2 cellular contexts compared by ENCODE assay signal in the genomic region with DNA sequence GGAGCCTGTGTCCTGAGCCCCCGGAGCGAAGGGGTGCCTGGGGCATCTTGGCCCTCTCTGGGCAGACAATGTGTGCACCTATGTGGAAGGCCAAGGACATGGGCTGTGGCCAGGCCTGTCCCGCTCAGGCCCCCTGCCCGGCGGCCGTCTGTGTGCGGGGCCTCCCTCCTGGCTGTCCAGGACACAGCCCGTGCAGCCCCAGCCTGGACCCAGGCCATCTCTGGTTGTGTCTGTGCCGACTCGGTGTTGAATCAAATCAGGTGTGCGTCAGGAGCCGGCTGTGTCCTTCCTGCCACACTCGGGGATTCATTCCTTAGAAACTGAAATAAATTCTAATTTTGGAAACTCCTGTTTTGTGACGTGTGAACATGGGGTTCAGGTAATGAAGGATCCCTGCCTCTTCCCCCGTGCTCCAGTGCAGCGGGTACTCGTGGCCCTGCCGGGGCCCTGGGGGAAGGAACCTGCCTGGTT.
TF ChIP-seq lines count a peak whose summit lies in the region.

No MANE protein-coding gene starts in this region.

TF ChIP-seq in SK-N-SH, 30 proteins besides CTCF, POLR2A, EP300 and RAD21 (continued from another document):
- TF ChIP-seq, protein P1, sequence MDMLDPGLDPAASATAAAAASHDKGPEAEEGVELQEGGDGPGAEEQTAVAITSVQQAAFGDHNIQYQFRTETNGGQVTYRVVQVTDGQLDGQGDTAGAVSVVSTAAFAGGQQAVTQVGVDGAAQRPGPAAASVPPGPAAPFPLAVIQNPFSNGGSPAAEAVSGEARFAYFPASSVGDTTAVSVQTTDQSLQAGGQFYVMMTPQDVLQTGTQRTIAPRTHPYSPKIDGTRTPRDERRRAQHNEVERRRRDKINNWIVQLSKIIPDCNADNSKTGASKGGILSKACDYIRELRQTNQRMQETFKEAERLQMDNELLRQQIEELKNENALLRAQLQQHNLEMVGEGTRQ (IDR thresholded peaks at IDR 0.05; ENCODE audit: borderline replicate concordance, low read depth, low read length) = no peak
- TF ChIP-seq RFX5 (IDR thresholded peaks at IDR 0.05; ENCODE audit: low read length) (no peak), NFIC (IDR thresholded peaks at IDR 0.05; ENCODE audit: borderline replicate concordance) (no peak), ELF1 (IDR thresholded peaks at IDR 0.05) (no peak), JUND (IDR thresholded peaks at IDR 0.05) (no peak), FOXM1 (IDR thresholded peaks at IDR 0.05; ENCODE audit: low read depth) (no peak)
TF ChIP-seq in SK-N-SH: peak in this region for 0.

TF ChIP-seq in SK-N-SH treated with all-trans-retinoic acid at 6 μM for 48 hours, 23 proteins besides CTCF, POLR2A, EP300 and RAD21 (continued from another document):
- TF ChIP-seq, protein P2, sequence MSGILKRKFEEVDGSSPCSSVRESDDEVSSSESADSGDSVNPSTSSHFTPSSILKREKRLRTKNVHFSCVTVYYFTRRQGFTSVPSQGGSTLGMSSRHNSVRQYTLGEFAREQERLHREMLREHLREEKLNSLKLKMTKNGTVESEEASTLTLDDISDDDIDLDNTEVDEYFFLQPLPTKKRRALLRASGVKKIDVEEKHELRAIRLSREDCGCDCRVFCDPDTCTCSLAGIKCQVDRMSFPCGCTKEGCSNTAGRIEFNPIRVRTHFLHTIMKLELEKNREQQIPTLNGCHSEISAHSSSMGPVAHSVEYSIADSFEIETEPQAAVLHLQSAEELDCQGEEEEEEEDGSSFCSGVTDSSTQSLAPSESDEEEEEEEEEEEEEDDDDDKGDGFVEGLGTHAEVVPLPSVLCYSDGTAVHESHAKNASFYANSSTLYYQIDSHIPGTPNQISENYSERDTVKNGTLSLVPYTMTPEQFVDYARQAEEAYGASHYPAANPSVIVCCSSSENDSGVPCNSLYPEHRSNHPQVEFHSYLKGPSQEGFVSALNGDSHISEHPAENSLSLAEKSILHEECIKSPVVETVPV (CRISPR knock-in tag; IDR thresholded peaks at IDR 0.05) = no peak
- no peak for TF ChIP-seq ZFP30 (CRISPR knock-in tag; IDR thresholded peaks at IDR 0.05)
- TF ChIP-seq TOX (CRISPR knock-in tag; IDR thresholded peaks at IDR 0.05; ENCODE audit: borderline replicate concordance) = no peak
- no peak for TF ChIP-seq TCF4 (CRISPR knock-in tag; IDR thresholded peaks at IDR 0.05; ENCODE audit: borderline replicate concordance)
- TF ChIP-seq ARNTL (CRISPR knock-in tag; IDR thresholded peaks at IDR 0.05; ENCODE audit: borderline replicate concordance, low read depth) = no peak
